Comparison of ENCODE assay signal across 1 cellular context in the genomic region with DNA sequence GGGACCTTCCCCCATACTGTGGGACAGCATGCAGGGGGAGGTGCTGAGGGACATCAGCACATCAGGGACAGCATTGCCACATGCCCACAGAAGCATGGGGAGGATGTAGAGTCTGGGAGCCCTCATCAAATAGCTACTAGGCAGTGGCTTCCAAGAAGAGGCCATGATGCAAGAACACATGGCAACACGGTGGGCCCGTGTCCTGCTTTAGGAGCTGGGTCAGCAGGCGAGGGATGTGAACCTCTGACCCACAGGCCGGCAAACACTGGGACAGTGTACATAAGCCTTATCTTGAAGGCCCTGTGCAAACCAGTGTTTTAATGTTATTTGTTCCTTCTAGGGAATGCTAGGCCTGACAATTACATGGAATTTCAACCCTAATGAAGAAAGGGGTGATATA.
A peak's percentile ranks its signal among the peaks of the same experiment; 100 is the strongest.
TF ChIP-seq lines count a peak whose summit lies in the region.

No MANE protein-coding gene starts in this region.

TF ChIP-seq in HepG2, 621 proteins besides CTCF, POLR2A, EP300 and RAD21 (continued from another document):
- TF ChIP-seq ZNF18 (CRISPR knock-in tag; IDR thresholded peaks at IDR 0.05; ENCODE audit: insufficient replicate concordance) = no peak
- TF ChIP-seq, protein P1, sequence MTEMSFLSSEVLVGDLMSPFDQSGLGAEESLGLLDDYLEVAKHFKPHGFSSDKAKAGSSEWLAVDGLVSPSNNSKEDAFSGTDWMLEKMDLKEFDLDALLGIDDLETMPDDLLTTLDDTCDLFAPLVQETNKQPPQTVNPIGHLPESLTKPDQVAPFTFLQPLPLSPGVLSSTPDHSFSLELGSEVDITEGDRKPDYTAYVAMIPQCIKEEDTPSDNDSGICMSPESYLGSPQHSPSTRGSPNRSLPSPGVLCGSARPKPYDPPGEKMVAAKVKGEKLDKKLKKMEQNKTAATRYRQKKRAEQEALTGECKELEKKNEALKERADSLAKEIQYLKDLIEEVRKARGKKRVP (CRISPR knock-in tag; IDR thresholded peaks at IDR 0.05) = peak in 1 of 2 experiments; percentile 36; a peak in 1 of 4 replicates
- TF ChIP-seq PTBP1 (IDR thresholded peaks at IDR 0.05; ENCODE audit: low read depth, low read length, poor library complexity, severe bottlenecking) = no peak
- TF ChIP-seq NFATC3 (CRISPR knock-in tag; IDR thresholded peaks at IDR 0.05) = no peak
- no peak for TF ChIP-seq HNRNPH1 (optimal IDR thresholded peaks at IDR 0.05; ENCODE audit: low read depth, low read length)
- no peak for TF ChIP-seq BCL3 (CRISPR knock-in tag; IDR thresholded peaks at IDR 0.05)
- TF ChIP-seq NONO (IDR thresholded peaks at IDR 0.05) = no peak
- no peak for TF ChIP-seq NONO (CRISPR knock-in tag; conservative IDR thresholded peaks at IDR 0.05)
- no peak for TF ChIP-seq TEAD3 (CRISPR knock-in tag; optimal IDR thresholded peaks at IDR 0.05; ENCODE audit: borderline replicate concordance)
- peak; percentile 67; the same call in 1 of the 2 replicates for TF ChIP-seq PPARG (CRISPR knock-in tag; conservative IDR thresholded peaks at IDR 0.05)
- TF ChIP-seq CEBPB (IDR thresholded peaks at IDR 0.05; ENCODE audit: borderline replicate concordance, low read depth, low read length) = 0 out of 2 replicates have a peak, but pooled peaks have one; percentile 16
- no peak for TF ChIP-seq ZNF180 (CRISPR knock-in tag; IDR thresholded peaks at IDR 0.05; ENCODE audit: borderline replicate concordance, low read depth)
- TF ChIP-seq NR2F2 (IDR thresholded peaks at IDR 0.05; ENCODE audit: borderline replicate concordance, low read depth) = no peak
- peak; percentile 43; the same call in 1 of the 2 replicates for TF ChIP-seq ZNF644 (CRISPR knock-in tag; IDR thresholded peaks at IDR 0.05; ENCODE audit: low read depth)
- TF ChIP-seq LRRFIP1 (CRISPR knock-in tag; conservative IDR thresholded peaks at IDR 0.05) = no peak
- no peak for TF ChIP-seq SIN3B (IDR thresholded peaks at IDR 0.05; ENCODE audit: low read length)
- TF ChIP-seq U2AF1 (optimal IDR thresholded peaks at IDR 0.05; ENCODE audit: low read depth, low read length) = no peak
- TF ChIP-seq, protein P2, sequence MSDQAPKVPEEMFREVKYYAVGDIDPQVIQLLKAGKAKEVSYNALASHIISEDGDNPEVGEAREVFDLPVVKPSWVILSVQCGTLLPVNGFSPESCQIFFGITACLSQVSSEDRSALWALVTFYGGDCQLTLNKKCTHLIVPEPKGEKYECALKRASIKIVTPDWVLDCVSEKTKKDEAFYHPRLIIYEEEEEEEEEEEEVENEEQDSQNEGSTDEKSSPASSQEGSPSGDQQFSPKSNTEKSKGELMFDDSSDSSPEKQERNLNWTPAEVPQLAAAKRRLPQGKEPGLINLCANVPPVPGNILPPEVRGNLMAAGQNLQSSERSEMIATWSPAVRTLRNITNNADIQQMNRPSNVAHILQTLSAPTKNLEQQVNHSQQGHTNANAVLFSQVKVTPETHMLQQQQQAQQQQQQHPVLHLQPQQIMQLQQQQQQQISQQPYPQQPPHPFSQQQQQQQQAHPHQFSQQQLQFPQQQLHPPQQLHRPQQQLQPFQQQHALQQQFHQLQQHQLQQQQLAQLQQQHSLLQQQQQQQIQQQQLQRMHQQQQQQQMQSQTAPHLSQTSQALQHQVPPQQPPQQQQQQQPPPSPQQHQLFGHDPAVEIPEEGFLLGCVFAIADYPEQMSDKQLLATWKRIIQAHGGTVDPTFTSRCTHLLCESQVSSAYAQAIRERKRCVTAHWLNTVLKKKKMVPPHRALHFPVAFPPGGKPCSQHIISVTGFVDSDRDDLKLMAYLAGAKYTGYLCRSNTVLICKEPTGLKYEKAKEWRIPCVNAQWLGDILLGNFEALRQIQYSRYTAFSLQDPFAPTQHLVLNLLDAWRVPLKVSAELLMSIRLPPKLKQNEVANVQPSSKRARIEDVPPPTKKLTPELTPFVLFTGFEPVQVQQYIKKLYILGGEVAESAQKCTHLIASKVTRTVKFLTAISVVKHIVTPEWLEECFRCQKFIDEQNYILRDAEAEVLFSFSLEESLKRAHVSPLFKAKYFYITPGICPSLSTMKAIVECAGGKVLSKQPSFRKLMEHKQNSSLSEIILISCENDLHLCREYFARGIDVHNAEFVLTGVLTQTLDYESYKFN (CRISPR knock-in tag; conservative IDR thresholded peaks at IDR 0.05) = 0 out of 2 replicates have a peak, but pooled peaks have one; percentile 27
- TF ChIP-seq ZNF652 (CRISPR knock-in tag; IDR thresholded peaks at IDR 0.05; ENCODE audit: borderline replicate concordance, low read depth) = no peak
- no peak for TF ChIP-seq ZNF530 (CRISPR knock-in tag; IDR thresholded peaks at IDR 0.05; ENCODE audit: low read depth)
- TF ChIP-seq YEATS4 (CRISPR knock-in tag; IDR thresholded peaks at IDR 0.05; ENCODE audit: borderline replicate concordance) = no peak
- peak; percentile 65 for TF ChIP-seq SALL1 (CRISPR knock-in tag; IDR thresholded peaks at IDR 0.05)
- peak; percentile 92 for TF ChIP-seq BCL6 (CRISPR knock-in tag; IDR thresholded peaks at IDR 0.05)
- TF ChIP-seq, protein P3, sequence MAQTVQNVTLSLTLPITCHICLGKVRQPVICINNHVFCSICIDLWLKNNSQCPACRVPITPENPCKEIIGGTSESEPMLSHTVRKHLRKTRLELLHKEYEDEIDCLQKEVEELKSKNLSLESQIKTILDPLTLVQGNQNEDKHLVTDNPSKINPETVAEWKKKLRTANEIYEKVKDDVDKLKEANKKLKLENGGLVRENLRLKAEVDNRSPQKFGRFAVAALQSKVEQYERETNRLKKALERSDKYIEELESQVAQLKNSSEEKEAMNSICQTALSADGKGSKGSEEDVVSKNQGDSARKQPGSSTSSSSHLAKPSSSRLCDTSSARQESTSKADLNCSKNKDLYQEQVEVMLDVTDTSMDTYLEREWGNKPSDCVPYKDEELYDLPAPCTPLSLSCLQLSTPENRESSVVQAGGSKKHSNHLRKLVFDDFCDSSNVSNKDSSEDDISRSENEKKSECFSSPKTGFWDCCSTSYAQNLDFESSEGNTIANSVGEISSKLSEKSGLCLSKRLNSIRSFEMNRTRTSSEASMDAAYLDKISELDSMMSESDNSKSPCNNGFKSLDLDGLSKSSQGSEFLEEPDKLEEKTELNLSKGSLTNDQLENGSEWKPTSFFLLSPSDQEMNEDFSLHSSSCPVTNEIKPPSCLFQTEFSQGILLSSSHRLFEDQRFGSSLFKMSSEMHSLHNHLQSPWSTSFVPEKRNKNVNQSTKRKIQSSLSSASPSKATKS (CRISPR knock-in tag; IDR thresholded peaks at IDR 0.05) = no peak
- no peak for TF ChIP-seq ZNF383 (CRISPR knock-in tag; IDR thresholded peaks at IDR 0.05; ENCODE audit: borderline replicate concordance)
- TF ChIP-seq ZNF143 (CRISPR knock-in tag; IDR thresholded peaks at IDR 0.05) = no peak
